Comparison of ENCODE assay signal across 8 cellular contexts in genomic region chr9:32378496-32378895, GRCh38. TPM values are rescaled to one million over a fixed set of nuclear protein-coding genes. Genes with fewer than 3 reads are reported as not detected.
DNase-seq lines count a peak whose midpoint lies in the region; ATAC-seq, FAIRE-seq and TF ChIP-seq lines count a peak whose summit lies in the region.

No MANE protein-coding gene starts in this region.

- POLR2A ChIA-PET in H1 (lab: Charles Lee; ENCODE audit: partially characterized antibody): interaction anchor here (0.6 to 2.6 kb wide), 5 partner anchors 78 to 201 kb away, joined by 3 to 14 read pairs (median 3); partner anchors contain the start of genes NDUFB6, SMIM27 and TOPORS

- H3K27ac ChIP-seq in H1 (ENCODE audit: low read depth, low read length) (no peak overlapping the region), mesenchymal stem cell (ENCODE audit: low read length, poor library complexity, severe bottlenecking) (no peak overlapping the region)

- H3K4me1 ChIP-seq in H1 (replicated peaks in 1 of 4; ENCODE audit: control insufficient read depth in 3 of 4, insufficient read depth in 4 of 4, low read length in 3 of 4) (peaks cover 0 to 5% (median under 1%) of the 10 kb centered on the region in 4 experiments; a peak in 2 of 7 replicates), mesenchymal stem cell (ENCODE audit: control insufficient read depth, insufficient read depth, low read depth, low read length) (no peaks in the 10 kb centered on the region)

- H3K14ac ChIP-seq in H1 (ENCODE audit: insufficient read length): no peak overlapping the region
- no peak overlapping the region for H3K14ac ChIP-seq in mesenchymal stem cell (ENCODE audit: low read length in 2 of 2)

- no peak overlapping the region for H3K27ac Mint-ChIP-seq in mesothelial cell of epicardium

- no peak overlapping the region for H2BK20ac ChIP-seq in H1 (ENCODE audit: low read length)

- peak; percentile 81 for FAIRE-seq in H1 (lab: Jason Lieb, UNC)

- H4K91ac ChIP-seq in H1 (replicated peaks; ENCODE audit: insufficient read length, low read length) (no peak overlapping the region), mesenchymal stem cell (ENCODE audit: low read length) (no peak overlapping the region)

- peaks cover 2 to 9% (median 5%) of the 10 kb centered on the region in 4 experiments for H3K27me3 ChIP-seq in H1 (replicated peaks in 1 of 4; ENCODE audit: control insufficient read depth in 3 of 4, extremely low read depth in 1 of 4, insufficient read depth in 3 of 4, low read length in 3 of 4)
- H3K27me3 ChIP-seq in mesenchymal stem cell (ENCODE audit: control insufficient read depth in 1 of 2, insufficient read depth in 1 of 2, low read length in 2 of 2): peaks cover 0 to 8% of the 10 kb centered on the region in 2 experiments

- H3K23ac ChIP-seq in H1 (ENCODE audit: insufficient read length) (no peak overlapping the region), mesenchymal stem cell (ENCODE audit: low read length in 2 of 2) (no peak overlapping the region)

- H3K4me2 ChIP-seq in H1 (ENCODE audit: insufficient read depth in 1 of 2, low read depth in 2 of 2, low read length in 2 of 2): no peak overlapping the region
- no peak overlapping the region for H3K4me2 ChIP-seq in mesenchymal stem cell (ENCODE audit: low read length, poor library complexity, severe bottlenecking)

- no peak for TF ChIP-seq POLR2A in H1 (IDR thresholded peaks at IDR 0.05; ENCODE audit: control extremely low read depth in 1 of 2, low read depth in 2 of 2, low read length in 2 of 2)

- H3K4ac ChIP-seq in H1 (replicated peaks; ENCODE audit: insufficient read length, low read depth, low read length) (no peak overlapping the region), mesenchymal stem cell (ENCODE audit: low read depth in 1 of 2, low read length in 2 of 2) (no peak overlapping the region)

- H2BK120ac ChIP-seq in H1 (replicated peaks; ENCODE audit: low read depth, low read length): no peak overlapping the region
- H2BK120ac ChIP-seq in mesenchymal stem cell (ENCODE audit: low read depth, low read length): no peak overlapping the region

- H3K56ac ChIP-seq in H1 (replicated peaks; ENCODE audit: insufficient read length, low read depth, low read length): no peak overlapping the region

- H3K9me3 Mint-ChIP-seq in mesothelial cell of epicardium: no peaks in the 10 kb centered on the region

- H2BK12ac ChIP-seq in H1 (ENCODE audit: low read depth, low read length) (no peak overlapping the region), mesenchymal stem cell (ENCODE audit: low read length in 2 of 2) (no peak overlapping the region)

- peaks cover 5% of the 10 kb centered on the region for H3K4me1 Mint-ChIP-seq in mesothelial cell of epicardium

- H3K4me3 Mint-ChIP-seq in mesothelial cell of epicardium: no peak overlapping the region

- peak; percentile 95 for TF ChIP-seq RAD21 in H1 (IDR thresholded peaks at IDR 0.05 in 1 of 2, conservative IDR thresholded peaks at IDR 0.05 in 1 of 2; ENCODE audit: low read depth in 2 of 2, low read length in 2 of 2)

- H3K9ac ChIP-seq in H1 (replicated peaks in 1 of 4; ENCODE audit: extremely low read depth in 1 of 4, low read depth in 3 of 4, low read length in 3 of 4) (no peak overlapping the region), mesenchymal stem cell (ENCODE audit: low read length) (peak overlapping the region; percentile 18)

- peak; percentile 89 for ATAC-seq in GM18867 (IDR thresholded peaks at IDR 0.05; ENCODE audit: unreplicated experiment)
- peak; percentile 79 for ATAC-seq in HG02981 (IDR thresholded peaks at IDR 0.05; ENCODE audit: unreplicated experiment)

- H3K36me3 Mint-ChIP-seq in mesothelial cell of epicardium: no peaks in the 10 kb centered on the region

- H2AFZ ChIP-seq in H1 (ENCODE audit: low read length): no peak overlapping the region
- no peak overlapping the region for H2AFZ ChIP-seq in mesenchymal stem cell (ENCODE audit: low read depth, low read length)

- H3K4me3 ChIP-seq in H1 (ENCODE audit: extremely low read depth in 1 of 4, insufficient read depth in 2 of 4, low read depth in 3 of 4, low read length in 4 of 4) (no peak overlapping the region), mesenchymal stem cell (ENCODE audit: insufficient read depth in 1 of 2, low read depth in 1 of 2, low read length in 2 of 2) (peak overlapping the region in 1 of 2 experiments; percentile 4)

- peak; percentile 82 for DNase-seq in COLO829 (ENCODE audit: low spot score)
- DNase-seq in NCI-H1694 treated with DMSO at 0.1 percent for 48 hours (lab: John Stamatoyannopoulos, UW): peak; percentile 82
- DNase-seq in T-helper 1 cell: peak in 4 of 5 donors; percentile 16 to 70 (median 34)
- no peak for DNase-seq in H1 (ENCODE audit: low read depth in 1 of 2, low spot score in 2 of 2)
- DNase-seq in mesenchymal stem cell: peak; percentile 85
- DNase-seq in mesothelial cell of epicardium (ENCODE audit: low spot score in 2 of 2, unreplicated experiment in 2 of 2): no peak

- H3K79me1 ChIP-seq in H1 (ENCODE audit: low read depth, low read length) (no peaks in the 10 kb centered on the region), mesenchymal stem cell (replicated peaks; ENCODE audit: low read length, poor library complexity, severe bottlenecking) (no peaks in the 10 kb centered on the region)

- H3K18ac ChIP-seq in H1 (ENCODE audit: extremely low read depth, low read length): no peak overlapping the region
- no peak overlapping the region for H3K18ac ChIP-seq in mesenchymal stem cell (ENCODE audit: low read depth in 1 of 2, low read length in 2 of 2)

- H3K79me2 ChIP-seq in H1 (ENCODE audit: control insufficient read depth in 1 of 2, insufficient read depth in 2 of 2, low read length in 2 of 2): no peaks in the 10 kb centered on the region

- TF ChIP-seq EP300 in H1 (IDR thresholded peaks at IDR 0.05; ENCODE audit: borderline replicate concordance in 1 of 2, low read depth in 2 of 2, low read length in 2 of 2): no peak

- H2AK5ac ChIP-seq in H1 (ENCODE audit: low read depth, low read length) (no peak overlapping the region), mesenchymal stem cell (ENCODE audit: low read length, severe bottlenecking) (no peak overlapping the region)

- no peaks in the 10 kb centered on the region for H3K9me3 ChIP-seq in H1 (ENCODE audit: insufficient read depth in 2 of 2, low read depth in 1 of 2, low read length in 1 of 2)
- H3K9me3 ChIP-seq in mesenchymal stem cell (ENCODE audit: control insufficient read depth, low read length): no peaks in the 10 kb centered on the region

- 26% methylated on average over 3 of the region's 3 CpGs; no CpG with 5 or more reads in 1 of the 2 experiments for WGBS in H1 (ENCODE audit: extremely low coverage in 1 of 2, insufficient coverage in 1 of 2, insufficient read length in 1 of 2, insufficient replicate concordance in 2 of 2, low coverage in 1 of 2, low lambda C conversion rate in 2 of 2, missing lambda C conversion rate in 1 of 2), 2 experiments
- WGBS in mesenchymal stem cell: 0% methylated on average over 3 of the region's 3 CpGs

- H2BK15ac ChIP-seq in H1 (ENCODE audit: low read length): no peak overlapping the region
- no peak overlapping the region for H2BK15ac ChIP-seq in mesenchymal stem cell (ENCODE audit: low read depth, poor library complexity, severe bottlenecking)

- no peak overlapping the region for H2BK5ac ChIP-seq in H1 (ENCODE audit: low read depth, low read length)
- H2BK5ac ChIP-seq in mesenchymal stem cell (ENCODE audit: low read depth, low read length, poor library complexity, severe bottlenecking): no peak overlapping the region

- CTCF ChIA-PET in H1 (lab: Charles Lee; ENCODE audit: partially characterized antibody): interaction anchor here (0.6 to 5.5 kb wide), 64 partner anchors 8 to 594 kb away, joined by 3 to 248 read pairs (median 6); partner anchors contain the start of genes NDUFB6, RIGI, SMIM27 and TOPORS

- no peak overlapping the region for H4K5ac ChIP-seq in H1 (ENCODE audit: insufficient read length, low read depth, low read length)

- no peaks in the 10 kb centered on the region for H3K36me3 ChIP-seq in H1 (ENCODE audit: control insufficient read depth in 2 of 4, insufficient read depth in 4 of 4, low read length in 3 of 4)
- no peaks in the 10 kb centered on the region for H3K36me3 ChIP-seq in mesenchymal stem cell (ENCODE audit: control insufficient read depth in 1 of 2, insufficient read depth in 2 of 2, low read depth in 1 of 2, low read length in 2 of 2)

- no peak overlapping the region for H4K8ac ChIP-seq in H1 (ENCODE audit: extremely low read depth, insufficient read depth, low read length)
- H4K8ac ChIP-seq in mesenchymal stem cell (ENCODE audit: low read length): no peak overlapping the region

- peaks cover 45% of the 10 kb centered on the region for H3K27me3 Mint-ChIP-seq in mesothelial cell of epicardium (ENCODE audit: low read depth)

- no peaks in the 10 kb centered on the region for H3K23me2 ChIP-seq in H1 (ENCODE audit: low read depth, low read length)

- peak in 2 of 3 experiments; percentile 89 to 91; a peak in 3 of 4 replicates for TF ChIP-seq CTCF in H1 (IDR thresholded peaks at IDR 0.05; ENCODE audit: control extremely low read depth in 1 of 3, insufficient read depth in 1 of 3, low read depth in 1 of 3, low read length in 3 of 3)
- TF ChIP-seq CTCF in mesothelial cell of epicardium (IDR thresholded peaks at IDR 0.05; ENCODE audit: unreplicated experiment): no peak

- no peaks in the 10 kb centered on the region for H4K20me1 ChIP-seq in H1 (replicated peaks in 1 of 2; ENCODE audit: control insufficient read depth in 1 of 2, insufficient read depth in 2 of 2, low read length in 2 of 2)

TF ChIP-seq in H1, 55 proteins besides CTCF, POLR2A, EP300 and RAD21 (continues in another document):
- TF ChIP-seq SP2 (IDR thresholded peaks at IDR 0.05; ENCODE audit: low read length) (no peak), MAFK (IDR thresholded peaks at IDR 0.05; ENCODE audit: low read depth, low read length) (no peak), TEAD4 (IDR thresholded peaks at IDR 0.05; ENCODE audit: low read depth, low read length) (peak; percentile 91), MAX (IDR thresholded peaks at IDR 0.05) (no peak), JUND (IDR thresholded peaks at IDR 0.05; ENCODE audit: low read length) (no peak)

RNA-seq across cellular contexts. Expression of gene ACO1, which starts 5.9 kb away (rescaled TPM):
- 45.4 and 49.8 TPM in 2 replicates for total RNA-seq in H1 (2021; fragmentation: NEBNext Ultra II Directional; extraction: Animal tissue kit (Norgen Biotek cat#: 25700))
- polyA plus RNA-seq in H1 (2011; rRNA removed): 29.3 and 39.3 TPM in 2 replicates
- 38.9 TPM for polyA plus RNA-seq in H1 (2011; cell fraction: cytosol; rRNA removed)
- polyA plus RNA-seq in H1 (2011; cell fraction: nucleus; rRNA removed): 26.6 TPM
- polyA plus RNA-seq in H1 (2012, experiment 1 of 2): 42.3 to 46.9 TPM (median 43.8 TPM) in 4 replicates
- 9.1 TPM for polyA plus RNA-seq in H1 (2012, experiment 2 of 2)
- 33.5 TPM for polyA plus RNA-seq in H1 (2013, experiment 1 of 2)
- 32.2 TPM for polyA plus RNA-seq in H1 (2013, experiment 2 of 2)
- polyA minus RNA-seq in H1 (2011; rRNA and poly(A)+ RNA removed): 59.1 and 87.4 TPM in 2 replicates
- 18.2 TPM for polyA minus RNA-seq in H1 (2011; cell fraction: cytosol; rRNA and poly(A)+ RNA removed)
- polyA minus RNA-seq in H1 (2011; cell fraction: nucleus; rRNA and poly(A)+ RNA removed): 21.0 TPM
- 49.5 TPM for polyA plus RNA-seq in mesenchymal stem cell (2013, experiment 1 of 2)
- polyA plus RNA-seq in mesenchymal stem cell (2013, experiment 2 of 2): 50.6 TPM
- total RNA-seq in mesothelial cell of epicardium: 23.9 to 24.6 TPM (median 24.0 TPM) in 3 replicates

Comparison
In these comparisons a context has a peak if more than half of its experiments do, and no peak if none do; other contexts are left out.
1. DNase-seq: peak in COLO829 (single experiment), NCI-H1694 treated with DMSO at 0.1 percent for 48 hours (single experiment), T-helper 1 cell (4 of 5) and mesenchymal stem cell (single experiment); none in H1 (0 of 2) and mesothelial cell of epicardium (0 of 2).